Comparison of ENCODE assay signal across 31 cellular contexts in genomic region chr12:88006351-88006750, GRCh38. TPM values are rescaled to one million over a fixed set of nuclear protein-coding genes. Genes with fewer than 3 reads are reported as not detected.
"Had no signal": no experiment of that assay in that cellular context is flagged by ENCODE, and none has a peak within 500 bp of the region (broad histone marks: within the 10 kb centered on the region; RNA-seq: fewer than 3 reads in every experiment).

No MANE protein-coding gene starts in this region.

- H3K27ac Mint-ChIP-seq: activated CD4-positive, alpha-beta memory T cell treated with anti-CD3 and anti-CD28 coated beads, Interleukin-2, amount 10 ng/mL, durations not matched to agents 7 days and 5 days; activated CD4-positive, alpha-beta T cell treated with anti-CD3 and anti-CD28 coated beads, Interleukin-2, amount 10 ng/mL, durations not matched to agents 7 days and 5 days; activated naive CD4-positive, alpha-beta T cell treated with anti-CD3 and anti-CD28 coated beads, Interleukin-2, amount 10 ng/mL, durations not matched to agents 7 days and 5 days; activated naive CD4-positive, alpha-beta T cell treated with anti-CD3 and anti-CD28 coated beads, Interleukin-2, amount 50 U/mL, for 72 hours; activated naive CD8-positive, alpha-beta T cell treated with anti-CD3 and anti-CD28 coated beads, Interleukin-2, amount 10 ng/mL, durations not matched to agents 7 days and 5 days; activated T-cell treated with anti-CD3 and anti-CD28 coated beads, Interleukin-2, amount 50 U/mL, for 24 hours; activated T-cell treated with anti-CD3 and anti-CD28 coated beads, Interleukin-2, amount 50 U/mL, for 72 hours had no signal

- H3K9me3 Mint-ChIP-seq: activated CD4-positive, alpha-beta memory T cell treated with anti-CD3 and anti-CD28 coated beads, Interleukin-2, amount 10 ng/mL, durations not matched to agents 7 days and 5 days; activated CD4-positive, alpha-beta T cell treated with anti-CD3 and anti-CD28 coated beads, Interleukin-2, amount 10 ng/mL, durations not matched to agents 7 days and 5 days; activated naive CD4-positive, alpha-beta T cell treated with anti-CD3 and anti-CD28 coated beads, Interleukin-2, amount 10 ng/mL, durations not matched to agents 7 days and 5 days; activated naive CD8-positive, alpha-beta T cell treated with anti-CD3 and anti-CD28 coated beads, Interleukin-2, amount 10 ng/mL, durations not matched to agents 7 days and 5 days; activated T-cell treated with anti-CD3 and anti-CD28 coated beads, Interleukin-2, amount 50 U/mL, for 24 hours; activated T-cell treated with anti-CD3 and anti-CD28 coated beads, Interleukin-2, amount 50 U/mL, for 72 hours had no signal

- ATAC-seq: activated naive CD4-positive, alpha-beta T cell treated with anti-CD3 and anti-CD28 coated beads, Interleukin-2, amount 50 U/mL, for 72 hours; activated T-cell treated with anti-CD3 and anti-CD28 coated beads, Interleukin-2, amount 50 U/mL, for 72 hours; gastroesophageal sphincter had no signal

- H3K27me3 Mint-ChIP-seq: activated naive CD4-positive, alpha-beta T cell treated with anti-CD3 and anti-CD28 coated beads, Interleukin-2, amount 10 ng/mL, durations not matched to agents 7 days and 5 days; activated naive CD8-positive, alpha-beta T cell treated with anti-CD3 and anti-CD28 coated beads, Interleukin-2, amount 10 ng/mL, durations not matched to agents 7 days and 5 days had no signal

- H3K36me3 Mint-ChIP-seq: activated naive CD4-positive, alpha-beta T cell treated with anti-CD3 and anti-CD28 coated beads, Interleukin-2, amount 10 ng/mL, durations not matched to agents 7 days and 5 days; activated naive CD4-positive, alpha-beta T cell treated with anti-CD3 and anti-CD28 coated beads, Interleukin-2, amount 50 U/mL, for 72 hours; activated naive CD8-positive, alpha-beta T cell treated with anti-CD3 and anti-CD28 coated beads, Interleukin-2, amount 10 ng/mL, durations not matched to agents 7 days and 5 days had no signal

- DNase-seq: activated CD4-positive, alpha-beta memory T cell treated with anti-CD3 and anti-CD28 coated beads, Interleukin-2, amount 10 ng/mL, durations not matched to agents 7 days and 5 days; activated CD4-positive, alpha-beta T cell treated with anti-CD3 and anti-CD28 coated beads for 4 hours; activated CD4-positive, alpha-beta T cell treated with anti-CD3 and anti-CD28 coated beads, Interleukin-2, amount 10 ng/mL, durations not matched to agents 7 days and 5 days; activated CD4-positive, alpha-beta T cell treated with anti-CD3 and anti-CD28 coated beads, Interleukin-2, amount 50 U/mL, for 4 hours; activated CD4-positive, CD25-positive, alpha-beta regulatory T cell; activated CD4-positive, CD25-positive, alpha-beta regulatory T cell treated with anti-CD3 and anti-CD28 coated beads, Interleukin-2, amount 50 U/mL, for 72 hours; activated CD8-positive, alpha-beta memory T cell treated with anti-CD3 and anti-CD28 coated beads, Interleukin-2, amount 50 U/mL, for 48 hours; activated gamma-delta T cell; activated naive CD4-positive, alpha-beta T cell; activated naive CD4-positive, alpha-beta T cell treated with anti-CD3 and anti-CD28 coated beads, Interleukin-2, amount 10 ng/mL, durations not matched to agents 7 days and 5 days; activated naive CD8-positive, alpha-beta T cell treated with anti-CD3 and anti-CD28 coated beads, Interleukin-2, amount 10 ng/mL, durations not matched to agents 7 days and 5 days; activated T-cell treated with anti-CD3 and anti-CD28 coated beads for 4 hours; activated T-cell treated with anti-CD3 and anti-CD28 coated beads, Interleukin-2, amount 50 U/mL, for 24 hours; activated T-cell treated with anti-CD3 and anti-CD28 coated beads, Interleukin-2, amount 50 U/mL, for 72 hours; brain microvascular endothelial cell; cortex of kidney; effector CD8-positive, alpha-beta T cell; esophagus squamous epithelium; foreskin melanocyte; glutamatergic neuron; T-helper 2 cell had no signal

- H3K4me3 Mint-ChIP-seq: activated CD4-positive, alpha-beta memory T cell treated with anti-CD3 and anti-CD28 coated beads, Interleukin-2, amount 10 ng/mL, durations not matched to agents 7 days and 5 days; activated CD4-positive, alpha-beta T cell treated with anti-CD3 and anti-CD28 coated beads, Interleukin-2, amount 10 ng/mL, durations not matched to agents 7 days and 5 days; activated naive CD4-positive, alpha-beta T cell treated with anti-CD3 and anti-CD28 coated beads, Interleukin-2, amount 10 ng/mL, durations not matched to agents 7 days and 5 days; activated naive CD8-positive, alpha-beta T cell treated with anti-CD3 and anti-CD28 coated beads, Interleukin-2, amount 10 ng/mL, durations not matched to agents 7 days and 5 days; activated T-cell treated with anti-CD3 and anti-CD28 coated beads, Interleukin-2, amount 50 U/mL, for 24 hours; activated T-cell treated with anti-CD3 and anti-CD28 coated beads, Interleukin-2, amount 50 U/mL, for 72 hours had no signal

- H3K4me1 Mint-ChIP-seq: activated CD4-positive, alpha-beta memory T cell treated with anti-CD3 and anti-CD28 coated beads, Interleukin-2, amount 10 ng/mL, durations not matched to agents 7 days and 5 days; activated CD4-positive, alpha-beta T cell treated with anti-CD3 and anti-CD28 coated beads, Interleukin-2, amount 10 ng/mL, durations not matched to agents 7 days and 5 days; activated naive CD4-positive, alpha-beta T cell treated with anti-CD3 and anti-CD28 coated beads, Interleukin-2, amount 10 ng/mL, durations not matched to agents 7 days and 5 days; activated naive CD8-positive, alpha-beta T cell treated with anti-CD3 and anti-CD28 coated beads, Interleukin-2, amount 10 ng/mL, durations not matched to agents 7 days and 5 days had no signal

- H3K27ac ChIP-seq: brain microvascular endothelial cell, epithelial cell of prostate, esophagus squamous epithelium, gastroesophageal sphincter had no signal

RNA-seq across cellular contexts. Expression of gene C12orf50, which starts 22.9 kb away (rescaled TPM):
- total RNA-seq: activated CD4-positive, alpha-beta memory T cell treated with anti-CD3 and anti-CD28 coated beads, Interleukin-2, amount 10 ng/mL, durations not matched to agents 7 days and 5 days; activated CD4-positive, alpha-beta T cell treated with anti-CD3 and anti-CD28 coated beads, Interleukin-2, amount 10 ng/mL, durations not matched to agents 7 days and 5 days; astrocyte; bronchial epithelial cell; chondrocyte; esophagus squamous epithelium; fibroblast of lung; fibroblast of villous mesenchyme; gastroesophageal sphincter had no signal
- polyA plus RNA-seq: endothelial cell of umbilical vein, esophagus, fibroblast of lung had no signal
